In the genomic region with DNA sequence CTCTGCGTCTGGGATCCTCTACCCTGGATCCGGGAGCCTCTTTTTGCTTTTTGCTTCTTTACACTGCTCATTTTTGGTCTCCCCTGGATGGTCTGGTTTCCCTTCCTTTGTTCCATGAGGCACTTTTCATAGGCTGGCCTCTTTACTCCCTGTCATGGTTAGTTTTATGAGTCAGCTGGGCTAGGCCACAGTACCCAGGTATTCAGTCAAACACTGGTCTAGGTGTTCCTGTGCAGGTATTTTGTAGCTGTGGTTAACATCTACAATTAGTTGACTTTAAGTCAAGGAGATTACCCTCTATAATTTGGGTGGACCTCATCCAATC, we compare ENCODE assay signal across 17 cellular contexts. TPM values are rescaled to one million over a fixed set of nuclear protein-coding genes. Genes with fewer than 3 reads are reported as not detected.
DNase-seq lines count a peak whose midpoint lies in the region; ATAC-seq and TF ChIP-seq lines count a peak whose summit lies in the region.
"Had no signal": no experiment of that assay in that cellular context is flagged by ENCODE, and none has a peak within 500 bp of the region (broad histone marks: within the 10 kb centered on the region; RNA-seq: fewer than 3 reads in every experiment).

No MANE protein-coding gene starts in this region.

- POLR2A ChIA-PET in HCT116 (lab: Charles Lee), result no interaction called here
- POLR2A ChIA-PET in Panc1 (lab: Charles Lee), result no interaction called here

- H3K4me1 Mint-ChIP-seq in chondrocyte (ENCODE audit: low read depth), result peaks cover 39% of the 10 kb centered on the region
- H3K4me1 Mint-ChIP-seq in stimulated activated memory B cell treated with anti-CD40 and anti-IgM and Interleukin-4, amounts not matched to agents 10 μg/mL and 1 μg/mL and 100 μg/mL, for 72 hours, result peaks cover 99% of the 10 kb centered on the region

- TF ChIP-seq POLR2A in HCT116 (IDR thresholded peaks at IDR 0.05; ENCODE audit: borderline replicate concordance, extremely low read depth, insufficient read depth, insufficient read length), result no peak

- intact Hi-C loops in HCT116 (cut with micrococcal nuclease), result no loop called here
- intact Hi-C loops in Panc1 (cut with micrococcal nuclease; ENCODE audit: unreplicated experiment), result no loop called here

- H3K9me3 Mint-ChIP-seq in chondrocyte (ENCODE audit: low read depth), result peaks cover 6% of the 10 kb centered on the region
- H3K9me3 Mint-ChIP-seq in stimulated activated memory B cell treated with anti-CD40 and anti-IgM and Interleukin-4, amounts not matched to agents 10 μg/mL and 1 μg/mL and 100 μg/mL, for 72 hours, result no peaks in the 10 kb centered on the region

- RAD21 ChIA-PET in HCT116 (lab: Charles Lee; ENCODE audit: low non-redundant PET in 1 of 2, low total read pairs in 2 of 2, uncharacterized antibody in 2 of 2, unreplicated experiment in 2 of 2), result no interaction called here

- no peaks in the 10 kb centered on the region for H3K9me3 ChIP-seq in HCT116 (ENCODE audit: control insufficient read depth in 1 of 2, insufficient read depth in 1 of 2, low read depth in 1 of 2, low read length in 2 of 2)
- H3K9me3 ChIP-seq in Panc1 (ENCODE audit: control insufficient read depth, insufficient read depth, low read depth, low read length), result no peaks in the 10 kb centered on the region
- H3K9me3 ChIP-seq: right lobe of liver, thyroid gland had no signal

- ATAC-seq in HCT116 (peak; percentile 33; the same call in 1 of the 2 replicates), Panc1 (no peak)
- ATAC-seq in stimulated activated memory B cell treated with anti-CD40 and anti-IgM and Interleukin-4, amounts not matched to agents 10 μg/mL and 1 μg/mL and 100 μg/mL, for 72 hours, result no peak
- ATAC-seq: left colon; naive thymus-derived CD8-positive, alpha-beta T cell; right lobe of liver had no signal

- in situ Hi-C loops in Panc1 (cut with HindIII; ENCODE audit: low pct_unique_long_range_greater_than_20kb, low sequenced_read_pairs), result no loop called here

- no peak overlapping the region for H3K4me3 Mint-ChIP-seq in chondrocyte (ENCODE audit: unreplicated experiment)
- H3K4me3 Mint-ChIP-seq in stimulated activated memory B cell treated with anti-CD40 and anti-IgM and Interleukin-4, amounts not matched to agents 10 μg/mL and 1 μg/mL and 100 μg/mL, for 72 hours, result peak overlapping the region; percentile 46
- H3K4me3 Mint-ChIP-seq: naive thymus-derived CD8-positive, alpha-beta T cell had no signal

- peaks cover 2% of the 10 kb centered on the region for H3K36me3 Mint-ChIP-seq in chondrocyte (ENCODE audit: low read depth)
- H3K36me3 Mint-ChIP-seq in stimulated activated memory B cell treated with anti-CD40 and anti-IgM and Interleukin-4, amounts not matched to agents 10 μg/mL and 1 μg/mL and 100 μg/mL, for 72 hours, result peaks cover 63% of the 10 kb centered on the region
- H3K36me3 Mint-ChIP-seq: naive thymus-derived CD8-positive, alpha-beta T cell had no signal

- no peaks in the 10 kb centered on the region for H3K9me2 ChIP-seq in HCT116 (ENCODE audit: insufficient read depth)

- H4K20me1 ChIP-seq in HCT116 (ENCODE audit: insufficient read depth), result 0 out of 2 replicates have a peak, but pooled peaks cover 3% of the 10 kb centered on the region

- no peak overlapping the region for H3K9ac ChIP-seq in HCT116 (ENCODE audit: low read length)
- H3K9ac ChIP-seq: parathyroid adenoma had no signal

- H3K27ac ChIP-seq in HCT116 (ENCODE audit: low read depth, low read length) (no peak overlapping the region), Panc1 (ENCODE audit: low read length) (0 out of 2 replicates have a peak overlapping the region, but pooled peaks have one; percentile 23)
- H3K27ac ChIP-seq: parathyroid adenoma, right lobe of liver had no signal

- no peak overlapping the region for H3K4me2 ChIP-seq in HCT116 (ENCODE audit: low read length)

- H3K4me1 ChIP-seq in HCT116 (ENCODE audit: control insufficient read depth in 1 of 2, insufficient read depth in 2 of 2, low read length in 2 of 2) (peaks cover 5 to 49% of the 10 kb centered on the region in 2 experiments; a peak in 3 of 4 replicates), Panc1 (ENCODE audit: control insufficient read depth, insufficient read depth, low read length) (peaks cover 10% of the 10 kb centered on the region)
- H3K4me1 ChIP-seq: parathyroid adenoma had no signal

- H3K27me3 Mint-ChIP-seq in chondrocyte (ENCODE audit: low read depth), result peaks cover 2% of the 10 kb centered on the region
- no peaks in the 10 kb centered on the region for H3K27me3 Mint-ChIP-seq in stimulated activated memory B cell treated with anti-CD40 and anti-IgM and Interleukin-4, amounts not matched to agents 10 μg/mL and 1 μg/mL and 100 μg/mL, for 72 hours

- no peak for DNase-seq in HCT116 (ENCODE audit: low read depth, low spot score)
- DNase-seq in Panc1 (ENCODE audit: low read depth, low spot score), result no peak
- no peak for DNase-seq in chondrocyte (ENCODE audit: low spot score)
- DNase-seq in stimulated activated CD4-positive, alpha-beta T cell treated with anti-CD3 and anti-CD28 coated beads, Interleukin-2, amount 100 ng/mL, for 24 hours, result no peak
- no peak for DNase-seq in GM20000 (ENCODE audit: low spot score)
- DNase-seq in NCI-H1436 (lab: John Stamatoyannopoulos, UW), result no peak
- DNase-seq: activated CD4-positive, alpha-beta T cell treated with anti-CD3 and anti-CD28 coated beads for 48 hours; DMS79 treated with DMSO at 0.1 percent for 48 hours; glutamatergic neuron; left colon; naive thymus-derived CD8-positive, alpha-beta T cell; NCI-H526; stimulated activated CD4-positive, alpha-beta T cell treated with anti-CD3 and anti-CD28 coated beads, Interleukin-15, amount 100 ng/mL, for 24 hours; thyroid gland had no signal

- no peak overlapping the region for H2AFZ ChIP-seq in HCT116 (ENCODE audit: low read depth, low read length, poor library complexity, severe bottlenecking)
- H2AFZ ChIP-seq: parathyroid adenoma had no signal

- H3K79me2 ChIP-seq in HCT116 (ENCODE audit: insufficient read depth, low read length), result peaks cover 85% of the 10 kb centered on the region
- H3K79me2 ChIP-seq: parathyroid adenoma had no signal

- H3K36me3 ChIP-seq in HCT116 (ENCODE audit: control insufficient read depth in 1 of 2, insufficient read depth in 2 of 2, low read length in 2 of 2) (no peaks in the 10 kb centered on the region), Panc1 (ENCODE audit: control insufficient read depth, insufficient read depth, low read length) (no peaks in the 10 kb centered on the region)
- H3K36me3 ChIP-seq: right lobe of liver, thyroid gland had no signal

- no peak for TF ChIP-seq RAD21 in HCT116 (IDR thresholded peaks at IDR 0.05; ENCODE audit: low read depth)

- CTCF ChIA-PET in HCT116 (lab: Charles Lee) (no interaction called here), Panc1 (lab: Charles Lee) (no interaction called here)

- peak overlapping the region; percentile 52 for H3K27ac Mint-ChIP-seq in chondrocyte (ENCODE audit: unreplicated experiment)
- peak overlapping the region; percentile 72 for H3K27ac Mint-ChIP-seq in stimulated activated memory B cell treated with anti-CD40 and anti-IgM and Interleukin-4, amounts not matched to agents 10 μg/mL and 1 μg/mL and 100 μg/mL, for 72 hours

- TF ChIP-seq CTCF in HCT116 (IDR thresholded peaks at IDR 0.05 in 2 of 3, conservative IDR thresholded peaks at IDR 0.05 in 1 of 3; ENCODE audit: borderline replicate concordance in 1 of 3, insufficient read depth in 1 of 3, low read depth in 2 of 3, low read length in 2 of 3), result no peak
- no peak for TF ChIP-seq CTCF in Panc1 (IDR thresholded peaks at IDR 0.05)
- no peak for TF ChIP-seq CTCF in chondrocyte (IDR thresholded peaks at IDR 0.05)
- TF ChIP-seq CTCF in GM20000 (IDR thresholded peaks at IDR 0.05; ENCODE audit: extremely low read depth, missing control alignments), result no peak

- H3K27me3 ChIP-seq in HCT116 (ENCODE audit: insufficient read depth, low read length), result no peaks in the 10 kb centered on the region
- no peaks in the 10 kb centered on the region for H3K27me3 ChIP-seq in Panc1 (ENCODE audit: control insufficient read depth, insufficient read depth, low read length)
- H3K27me3 ChIP-seq: right lobe of liver, thyroid gland had no signal

- no peak overlapping the region for H3K4me3 ChIP-seq in HCT116 (replicated peaks in 1 of 2; ENCODE audit: low read depth in 1 of 2, low read length in 2 of 2)
- H3K4me3 ChIP-seq in Panc1 (ENCODE audit: low read depth in 2 of 2, low read length in 2 of 2), result no peak overlapping the region
- H3K4me3 ChIP-seq: right lobe of liver, thyroid gland had no signal

- BruUV-seq in HCT116 (replicated peaks; lab: Mats Ljungman, UMichigan), result no TSS peak
- BruUV-seq in Panc1 (replicated peaks; lab: Mats Ljungman, UMichigan), result no TSS peak

TF ChIP-seq in HCT116, 20 proteins besides CTCF, POLR2A, EP300 and RAD21:
- no peak for TF ChIP-seq CEBPB (IDR thresholded peaks at IDR 0.05; ENCODE audit: low read depth)
- TF ChIP-seq, protein P1, sequence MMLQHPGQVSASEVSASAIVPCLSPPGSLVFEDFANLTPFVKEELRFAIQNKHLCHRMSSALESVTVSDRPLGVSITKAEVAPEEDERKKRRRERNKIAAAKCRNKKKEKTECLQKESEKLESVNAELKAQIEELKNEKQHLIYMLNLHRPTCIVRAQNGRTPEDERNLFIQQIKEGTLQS (IDR thresholded peaks at IDR 0.05), result no peak

RNA-seq across cellular contexts. Expression of a gene that starts 17.5 kb away (rescaled TPM):
- total RNA-seq in HCT116 (2021; ENCODE audit: unreplicated experiment) (10.9 TPM), Panc1 (2021; ENCODE audit: unreplicated experiment) (19.1 TPM), chondrocyte (0.80 to 4.0 TPM (median 3.7 TPM) in 3 replicates)
- polyA plus RNA-seq in HCT116 (2012), result 3.8 and 4.5 TPM in 2 replicates
- polyA plus RNA-seq in Panc1 (2012; ENCODE audit: insufficient read length), result 7.7 TPM
